ENCODE assay signal across 8 cellular contexts in the genomic region with DNA sequence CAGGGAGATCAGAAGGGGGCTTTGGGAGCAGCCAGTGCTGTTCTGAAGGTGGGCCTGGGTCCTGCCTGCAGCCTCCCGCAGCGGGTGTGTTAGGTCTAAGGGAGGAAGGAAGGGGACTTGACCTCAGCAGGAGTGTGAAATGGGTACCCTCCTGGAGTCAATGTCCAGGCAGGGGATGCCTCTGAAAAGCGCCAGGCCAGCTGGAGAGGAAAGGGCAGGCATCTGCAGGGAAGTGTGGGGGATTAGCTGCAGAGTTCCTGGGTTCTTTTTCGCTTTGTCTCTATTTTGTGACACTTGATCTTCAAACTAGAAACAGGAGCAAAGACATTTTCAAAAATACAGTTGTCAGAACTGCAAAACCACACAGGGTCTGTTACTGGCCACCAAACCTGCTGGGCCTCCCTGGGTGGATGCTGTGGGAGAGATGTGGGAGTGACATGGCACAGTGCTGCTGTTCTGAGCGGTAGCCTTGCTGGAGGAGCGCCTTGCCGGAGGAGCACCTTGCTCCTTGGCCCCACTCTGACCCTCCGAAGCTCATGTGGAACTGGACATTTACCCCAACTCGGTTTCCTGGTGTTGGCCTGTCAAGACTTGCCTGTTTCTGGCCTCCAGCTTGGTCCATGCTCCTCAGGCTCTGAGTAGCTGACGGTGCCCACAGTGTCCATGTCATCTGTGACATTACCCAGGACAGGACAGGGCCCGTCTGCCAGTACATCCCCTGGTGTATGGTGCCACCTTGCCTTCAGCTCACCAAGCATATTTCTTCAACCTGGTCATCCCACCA. TPM values are rescaled to one million over a fixed set of nuclear protein-coding genes. Genes with fewer than 3 reads are reported as not detected.
DNase-seq lines count a peak whose midpoint lies in the region; ATAC-seq and TF ChIP-seq lines count a peak whose summit lies in the region.

No MANE protein-coding gene starts in this region.

- H3K9me3 ChIP-seq in CD4-positive, CD25-positive, alpha-beta regulatory T cell (ENCODE audit: control insufficient read depth in 2 of 2, low read length in 2 of 2): no peaks in the 10 kb centered on the region
- H3K9me3 ChIP-seq in SJSA1 (replicated peaks) (no peaks in the 10 kb centered on the region), testis (no peaks in the 10 kb centered on the region)

- intact Hi-C loops in sciatic nerve (cut with DNase I) (no loop called here), testis (cut with DNase I; ENCODE audit: low total_unique reads) (no loop called here)

- peak overlapping the region; percentile 86 to 93 (median 86) for H3K27ac Mint-ChIP-seq in CD4-positive, CD25-positive, alpha-beta regulatory T cell

- no peaks in the 10 kb centered on the region for H3K27me3 ChIP-seq in CD4-positive, CD25-positive, alpha-beta regulatory T cell (ENCODE audit: control insufficient read depth, insufficient read depth, low read length)
- H3K27me3 ChIP-seq in SJSA1 (replicated peaks) (no peaks in the 10 kb centered on the region), testis (no peaks in the 10 kb centered on the region)

- H3K4me1 ChIP-seq in CD4-positive, CD25-positive, alpha-beta regulatory T cell (ENCODE audit: control insufficient read depth, insufficient read depth, low read length, poor library complexity, severe bottlenecking): peaks cover 38% of the 10 kb centered on the region
- H3K4me1 ChIP-seq in SJSA1 (replicated peaks) (peaks cover 49% of the 10 kb centered on the region), testis (peaks cover 47% of the 10 kb centered on the region)

- no peak for TF ChIP-seq POLR2A in testis (IDR thresholded peaks at IDR 0.05)

- 65 to 79% methylated on average over 5 to 11 of the region's 11 CpGs for WGBS in testis, 2 donors

- H3K4me3 ChIP-seq in CD4-positive, CD25-positive, alpha-beta regulatory T cell (ENCODE audit: low read depth, low read length): no peak overlapping the region
- H3K4me3 ChIP-seq in SJSA1: no peak overlapping the region
- no peak overlapping the region for H3K4me3 ChIP-seq in epithelial cell of esophagus (ENCODE audit: low read length)
- no peak overlapping the region for H3K4me3 ChIP-seq in testis

- no peak for ATAC-seq in CD4-positive, CD25-positive, alpha-beta regulatory T cell (ENCODE audit: low read depth in 2 of 2)
- ATAC-seq in sciatic nerve: no peak

- peaks cover 48% of the 10 kb centered on the region for H3K36me3 ChIP-seq in CD4-positive, CD25-positive, alpha-beta regulatory T cell (ENCODE audit: control insufficient read depth, insufficient read depth, low read length)
- H3K36me3 ChIP-seq in SJSA1 (peaks cover 72% of the 10 kb centered on the region), testis (ENCODE audit: low read depth, missing control alignments) (no peaks in the 10 kb centered on the region)

- H3K9me3 Mint-ChIP-seq in CD4-positive, CD25-positive, alpha-beta regulatory T cell: no peaks in the 10 kb centered on the region

- no peak overlapping the region for H3K27ac ChIP-seq in CD4-positive, CD25-positive, alpha-beta regulatory T cell (ENCODE audit: insufficient read depth, low read length, poor library complexity, severe bottlenecking)
- H3K27ac ChIP-seq in SJSA1 (peak overlapping the region; percentile 83; the same call in 1 of the 2 replicates), testis (peak overlapping the region in 1 of 2 donors; percentile 31)

- H3K36me3 Mint-ChIP-seq in CD4-positive, CD25-positive, alpha-beta regulatory T cell: peaks cover 18% of the 10 kb centered on the region

- H3K4me1 Mint-ChIP-seq in CD4-positive, CD25-positive, alpha-beta regulatory T cell: peaks cover 5 to 81% (median 42%) of the 10 kb centered on the region in 4 donors

- no peaks in the 10 kb centered on the region for H3K27me3 Mint-ChIP-seq in CD4-positive, CD25-positive, alpha-beta regulatory T cell

- no peak for DNase-seq in CD4-positive, CD25-positive, alpha-beta regulatory T cell
- no peak for DNase-seq in SJSA1 (ENCODE audit: low read depth in 1 of 2, low spot score in 2 of 2)
- peak; percentile 31 for DNase-seq in epithelial cell of esophagus (ENCODE audit: low read depth)
- peak; percentile 50 for DNase-seq in sciatic nerve (ENCODE audit: low spot score)
- no peak for DNase-seq in NCI-H2107 treated with DMSO at 0.1 percent for 48 hours (lab: John Stamatoyannopoulos, UW; ENCODE audit: unreplicated experiment)
- DNase-seq in testis: no peak
- no peak for DNase-seq in NCI-H128 (lab: John Stamatoyannopoulos, UW; ENCODE audit: unreplicated experiment)
- no peak for DNase-seq in GM10266 (ENCODE audit: extremely low spot score)

- TF ChIP-seq CTCF in epithelial cell of esophagus (IDR thresholded peaks at IDR 0.05; ENCODE audit: insufficient read depth, low read depth, low read length, missing control alignments) (no peak), testis (IDR thresholded peaks at IDR 0.05) (no peak), GM10266 (IDR thresholded peaks at IDR 0.05; ENCODE audit: control insufficient read depth, insufficient read depth, low read depth, missing control alignments) (no peak)

- H3K4me3 Mint-ChIP-seq in CD4-positive, CD25-positive, alpha-beta regulatory T cell: peak overlapping the region in 2 of 4 donors; percentile 23 to 47

RNA-seq across cellular contexts. Expression of gene MED15, which starts 25.9 kb away (rescaled TPM):
- total RNA-seq in CD4-positive, CD25-positive, alpha-beta regulatory T cell: 397 TPM
- polyA plus RNA-seq in CD4-positive, CD25-positive, alpha-beta regulatory T cell: 10 to 100 TPM; 35.1 to 43.0 (median 38.5) TPM
- total RNA-seq in SJSA1 (2014; rRNA removed; shearing (Covaris generic)): 17.7 and 40.2 TPM in 2 replicates
- total RNA-seq in sciatic nerve: 130 TPM
- total RNA-seq in testis: 100 to 1,000 TPM in 1 of 2 donors, 10 to 100 TPM in 1; 81.6 to 101 TPM
- 71.0 TPM for polyA plus RNA-seq in testis (ENCODE audit: insufficient read depth, low read depth, low replicate concordance)

RNA-seq across cellular contexts. Expression of gene KLHL22, which starts 37.7 kb away (rescaled TPM):
- total RNA-seq in CD4-positive, CD25-positive, alpha-beta regulatory T cell: 55.6 TPM
- 10 to 100 TPM; 40.1 to 48.1 (median 42.4) TPM for polyA plus RNA-seq in CD4-positive, CD25-positive, alpha-beta regulatory T cell
- 13.0 and 24.2 TPM in 2 replicates for total RNA-seq in SJSA1 (2014; rRNA removed; shearing (Covaris generic))
- total RNA-seq in sciatic nerve (28.0 TPM), testis (10 to 100 TPM; 39.8 to 41.7 TPM)
- polyA plus RNA-seq in testis (ENCODE audit: insufficient read depth, low read depth, low replicate concordance): 18.1 TPM

Comparison
In these comparisons a context has a peak if more than half of its experiments do, and no peak if none do; other contexts are left out.
1. DNase-seq: peak in epithelial cell of esophagus (single experiment) and sciatic nerve (single experiment); none in CD4-positive, CD25-positive, alpha-beta regulatory T cell (0 of 3), SJSA1 (0 of 2), NCI-H2107 treated with DMSO at 0.1 percent for 48 hours (single experiment), testis (single experiment), NCI-H128 (single experiment) and GM10266 (single experiment).